Comparison of ENCODE assay signal across 30 cellular contexts in genomic region chr19:54335164-54335563, GRCh38. TPM values are rescaled to one million over a fixed set of nuclear protein-coding genes. Genes with fewer than 3 reads are reported as not detected.
A peak's percentile ranks its signal among the peaks of the same experiment; 100 is the strongest.
DNase-seq lines count a peak whose midpoint lies in the region; ATAC-seq, FAIRE-seq and TF ChIP-seq lines count a peak whose summit lies in the region.
"Had no signal": no experiment of that assay in that cellular context is flagged by ENCODE, and none has a peak within 500 bp of the region (broad histone marks: within the 10 kb centered on the region; RNA-seq: fewer than 3 reads in every experiment).

No MANE protein-coding gene starts in this region.

- no peak overlapping the region for H2BK120ac ChIP-seq in neuronal stem cell (ENCODE audit: low read depth, low read length)

- no peak overlapping the region for H2BK5ac ChIP-seq in neuronal stem cell (ENCODE audit: low read length)

- H3K4me3 ChIP-seq in Karpas-422 (ENCODE audit: low read length) (no peak overlapping the region), GM12878 (no peak overlapping the region), neuronal stem cell (ENCODE audit: low read length in 2 of 2) (no peak overlapping the region)
- H3K4me3 ChIP-seq: colonic mucosa, esophagus squamous epithelium, HAP-1, testis had no signal

- no peaks in the 10 kb centered on the region for H3K9me3 ChIP-seq in Karpas-422 (ENCODE audit: low read length)
- H3K9me3 ChIP-seq in GM12878 (replicated peaks; ENCODE audit: control insufficient read depth, insufficient read depth, low read length) = no peaks in the 10 kb centered on the region
- no peaks in the 10 kb centered on the region for H3K9me3 ChIP-seq in neuronal stem cell (replicated peaks in 1 of 2; ENCODE audit: control insufficient read depth in 2 of 2, insufficient read depth in 1 of 2, low read depth in 1 of 2, low read length in 2 of 2)
- H3K9me3 ChIP-seq: Caco-2, colonic mucosa, esophagus squamous epithelium, HAP-1, testis had no signal

- no peak overlapping the region for H3K4ac ChIP-seq in neuronal stem cell (ENCODE audit: low read length)

- no peaks in the 10 kb centered on the region for H3K36me3 Mint-ChIP-seq in activated naive CD4-positive, alpha-beta T cell treated with anti-CD3 and anti-CD28 coated beads for 36 hours (ENCODE audit: low read depth)
- H3K36me3 Mint-ChIP-seq: activated CD8-positive, alpha-beta memory T cell treated with anti-CD3 and anti-CD28 coated beads, Interleukin-2, amount 10 ng/mL, durations not matched to agents 7 days and 5 days; activated naive CD4-positive, alpha-beta T cell treated with anti-CD3 and anti-CD28 coated beads, Interleukin-2, amount 10 ng/mL, durations not matched to agents 7 days and 5 days; natural killer cell treated with Interleukin-12 subunit alpha and Interleukin-12 subunit beta and Interleukin-15 and Interleukin-18, amount 100 ng/mL, for 72 hours had no signal

- CTCF ChIA-PET in GM12878 (lab: Yijun Ruan, JAX) = no interaction called here
- CTCF ChIA-PET in activated naive CD4-positive, alpha-beta T cell treated with anti-CD3 and anti-CD28 coated beads for 36 hours (lab: Charles Lee) = no interaction called here

- H3K23ac ChIP-seq in neuronal stem cell (ENCODE audit: low read depth, low read length, poor library complexity) = no peak overlapping the region

- in situ Hi-C loops in GM12878 (cut with MboI) = no loop called here

- no peak overlapping the region for H2BK12ac ChIP-seq in neuronal stem cell (ENCODE audit: low read length)

- no peaks in the 10 kb centered on the region for H3K9me3 Mint-ChIP-seq in activated naive CD4-positive, alpha-beta T cell treated with anti-CD3 and anti-CD28 coated beads for 36 hours
- H3K9me3 Mint-ChIP-seq: activated naive CD4-positive, alpha-beta T cell treated with anti-CD3 and anti-CD28 coated beads, Interleukin-2, amount 10 ng/mL, durations not matched to agents 7 days and 5 days; endodermal cell; natural killer cell treated with Interleukin-12 subunit alpha and Interleukin-12 subunit beta and Interleukin-15 and Interleukin-18, amount 100 ng/mL, for 72 hours had no signal

- TF ChIP-seq RAD21 in GM12878 (IDR thresholded peaks at IDR 0.05; ENCODE audit: insufficient read depth, low read depth, low read length) = no peak

- no peak for TF ChIP-seq POLR2A in GM12878 (IDR thresholded peaks at IDR 0.05; ENCODE audit: low read depth, low read length)

- RAD21 ChIA-PET in GM12878 (lab: Charles Lee; ENCODE audit: unreplicated experiment) = no interaction called here

- H4K91ac ChIP-seq in neuronal stem cell (ENCODE audit: low read depth, low read length, poor library complexity) = no peak overlapping the region

- H3K36me3 ChIP-seq in Karpas-422 (ENCODE audit: insufficient read depth, low read length) (no peaks in the 10 kb centered on the region), GM12878 (ENCODE audit: control insufficient read depth in 2 of 2, insufficient read depth in 2 of 2, low read length in 1 of 2) (no peaks in the 10 kb centered on the region), neuronal stem cell (replicated peaks in 1 of 2; ENCODE audit: control insufficient read depth in 2 of 2, insufficient read depth in 2 of 2, low read length in 2 of 2) (no peaks in the 10 kb centered on the region)
- H3K36me3 ChIP-seq: colonic mucosa, esophagus squamous epithelium, HAP-1 had no signal

- H3K4me1 ChIP-seq in Karpas-422 (ENCODE audit: low read length) = peaks cover 14% of the 10 kb centered on the region
- H3K4me1 ChIP-seq in GM12878 (ENCODE audit: control insufficient read depth, insufficient read depth, low read length) = no peaks in the 10 kb centered on the region
- H3K4me1 ChIP-seq in neuronal stem cell (ENCODE audit: control insufficient read depth in 2 of 2, insufficient read depth in 1 of 2, low read depth in 1 of 2, low read length in 2 of 2) = peaks cover 0 to 3% of the 10 kb centered on the region in 2 donors
- H3K4me1 ChIP-seq: Caco-2, colonic mucosa, esophagus squamous epithelium, HAP-1, parathyroid adenoma, testis had no signal

- 15% methylated on average over 5 of the region's 5 CpGs for WGBS in GM12878 (ENCODE audit: insufficient coverage, insufficient replicate concordance, low lambda C conversion rate, missing lambda C conversion rate)
- WGBS in neuronal stem cell (ENCODE audit: extremely low coverage in 2 of 2, insufficient read length in 2 of 2, insufficient replicate concordance in 1 of 2), 2 donors = no CpG with 5 or more reads among the region's 5 CpGs

- no peak overlapping the region for H3K14ac ChIP-seq in neuronal stem cell (ENCODE audit: low read length)

- H3K27ac ChIP-seq in Karpas-422 (ENCODE audit: low read length) (no peak overlapping the region), GM12878 (ENCODE audit: control insufficient read depth, insufficient read depth) (no peak overlapping the region), neuronal stem cell (replicated peaks; ENCODE audit: low read length) (no peak overlapping the region)
- H3K27ac ChIP-seq: colonic mucosa, esophagus squamous epithelium, parathyroid adenoma, testis had no signal

- no peaks in the 10 kb centered on the region for H3K9me2 ChIP-seq in Karpas-422 (replicated peaks; ENCODE audit: insufficient read depth, low read length)

- peaks cover 4% of the 10 kb centered on the region for H3K27me3 Mint-ChIP-seq in activated naive CD4-positive, alpha-beta T cell treated with anti-CD3 and anti-CD28 coated beads for 36 hours (ENCODE audit: low read depth)

- POLR2A ChIA-PET in GM12878 (lab: Charles Lee) = no interaction called here

- H3K27ac Mint-ChIP-seq in activated naive CD4-positive, alpha-beta T cell treated with anti-CD3 and anti-CD28 coated beads for 36 hours = no peak overlapping the region
- H3K27ac Mint-ChIP-seq: activated CD8-positive, alpha-beta memory T cell treated with anti-CD3 and anti-CD28 coated beads, Interleukin-2, amount 10 ng/mL, durations not matched to agents 7 days and 5 days; activated naive CD4-positive, alpha-beta T cell treated with anti-CD3 and anti-CD28 coated beads, Interleukin-2, amount 10 ng/mL, durations not matched to agents 7 days and 5 days; endodermal cell; natural killer cell treated with Interleukin-12 subunit alpha and Interleukin-12 subunit beta and Interleukin-15 and Interleukin-18, amount 100 ng/mL, for 72 hours had no signal

- DNase-seq in Daoy (ENCODE audit: low read depth) = peak; percentile 24
- peak; percentile 42 for DNase-seq in Karpas-422
- no peak for DNase-seq in GM12878 (ENCODE audit: low read depth, low spot score)
- no peak for DNase-seq in neuronal stem cell (ENCODE audit: low spot score)
- DNase-seq in C1 segment of cervical spinal cord (lab: John Stamatoyannopoulos, UW) = no peak
- DNase-seq in D721Med (ENCODE audit: insufficient read length, low spot score) = no peak
- DNase-seq in activated naive CD4-positive, alpha-beta T cell treated with anti-CD3 and anti-CD28 coated beads for 36 hours = no peak
- DNase-seq: activated CD4-positive, alpha-beta T cell treated with anti-CD3 and anti-CD28 coated beads for 48 hours; activated CD8-positive, alpha-beta memory T cell treated with anti-CD3 and anti-CD28 coated beads, Interleukin-2, amount 10 ng/mL, durations not matched to agents 7 days and 5 days; activated naive CD4-positive, alpha-beta T cell treated with anti-CD3 and anti-CD28 coated beads, Interleukin-2, amount 10 ng/mL, durations not matched to agents 7 days and 5 days; anterior cingulate cortex; Caco-2; colonic mucosa; DMS79 treated with DMSO at 0.1 percent for 48 hours; endodermal cell; esophagus squamous epithelium; midbrain; NCI-H1092; NCI-H187 treated with DMSO at 0.1 percent for 48 hours; right cardiac atrium; stimulated activated CD4-positive, alpha-beta T cell treated with anti-CD3 and anti-CD28 coated beads, Interleukin-4, amount 100 ng/mL, for 24 hours; stimulated activated naive CD4-positive, alpha-beta T cell; testis had no signal

- H4K8ac ChIP-seq in neuronal stem cell (ENCODE audit: low read depth, low read length) = no peak overlapping the region

- H2AK5ac ChIP-seq in neuronal stem cell (ENCODE audit: low read depth, low read length) = no peak overlapping the region

- no peak overlapping the region for H3K9ac ChIP-seq in Karpas-422 (ENCODE audit: low read length)
- no peak overlapping the region for H3K9ac ChIP-seq in GM12878 (ENCODE audit: control insufficient read depth, insufficient read depth, low read length)
- H3K9ac ChIP-seq in neuronal stem cell (ENCODE audit: low read depth, low read length, poor library complexity) = no peak overlapping the region
- H3K9ac ChIP-seq: parathyroid adenoma had no signal

- H3K79me2 ChIP-seq in Karpas-422 (ENCODE audit: low read length) = no peaks in the 10 kb centered on the region
- no peaks in the 10 kb centered on the region for H3K79me2 ChIP-seq in GM12878 (ENCODE audit: control insufficient read depth, insufficient read depth, low read length)
- H3K79me2 ChIP-seq: parathyroid adenoma had no signal

- H3K18ac ChIP-seq in neuronal stem cell (ENCODE audit: low read length) = no peak overlapping the region

- TSS peak; percentile 74 for BruUV-seq in GM12878 (replicated peaks; lab: Mats Ljungman, UMichigan)

- no peak overlapping the region for H3K4me3 Mint-ChIP-seq in activated naive CD4-positive, alpha-beta T cell treated with anti-CD3 and anti-CD28 coated beads for 36 hours
- H3K4me3 Mint-ChIP-seq: activated CD8-positive, alpha-beta memory T cell treated with anti-CD3 and anti-CD28 coated beads, Interleukin-2, amount 10 ng/mL, durations not matched to agents 7 days and 5 days; activated naive CD4-positive, alpha-beta T cell treated with anti-CD3 and anti-CD28 coated beads, Interleukin-2, amount 10 ng/mL, durations not matched to agents 7 days and 5 days; endodermal cell; natural killer cell treated with Interleukin-12 subunit alpha and Interleukin-12 subunit beta and Interleukin-15 and Interleukin-18, amount 100 ng/mL, for 72 hours had no signal

- H3K27me3 ChIP-seq in Karpas-422 (ENCODE audit: low read length) (0 out of 2 replicates have a peak, but pooled peaks cover 2% of the 10 kb centered on the region), GM12878 (replicated peaks in 1 of 2; ENCODE audit: control insufficient read depth in 2 of 2, insufficient read depth in 2 of 2, low read length in 1 of 2) (0 out of 4 replicates have a peak, but pooled peaks cover 0 to 2% of the 10 kb centered on the region in 2 experiments), neuronal stem cell (ENCODE audit: control insufficient read depth in 3 of 3, insufficient read depth in 3 of 3, low read depth in 1 of 3, low read length in 3 of 3) (peaks cover 0 to 13% (median 0%) of the 10 kb centered on the region in 3 experiments)
- H3K27me3 ChIP-seq: colonic mucosa, testis had no signal

- no peak for FAIRE-seq in GM12878 (lab: Jason Lieb, UNC)
- FAIRE-seq in D721Med (lab: Jason Lieb, UNC) = no peak
- FAIRE-seq: frontal cortex, GM12892, TTC549 had no signal

- intact Hi-C loops in GM12878 (cut with micrococcal nuclease; ENCODE audit: unreplicated experiment) = no loop called here
- intact Hi-C loops in activated naive CD4-positive, alpha-beta T cell treated with anti-CD3 and anti-CD28 coated beads for 36 hours (cut with micrococcal nuclease) = no loop called here

- H2AFZ ChIP-seq in Karpas-422 (ENCODE audit: low read length) (no peak overlapping the region), GM12878 (ENCODE audit: control insufficient read depth, low read depth, low read length) (no peak overlapping the region), neuronal stem cell (ENCODE audit: low read length) (peak overlapping the region; percentile 8)
- H2AFZ ChIP-seq: parathyroid adenoma had no signal

- no peak for TF ChIP-seq EP300 in GM12878 (IDR thresholded peaks at IDR 0.05; ENCODE audit: borderline replicate concordance in 1 of 2, control insufficient read depth in 1 of 2, low read depth in 2 of 2, low read length in 2 of 2)

- no peak for TF ChIP-seq CTCF in GM12878 (IDR thresholded peaks at IDR 0.05 in 2 of 3, conservative IDR thresholded peaks at IDR 0.05 in 1 of 3; ENCODE audit: control insufficient read depth in 2 of 3, extremely low read depth in 1 of 3, insufficient read depth in 1 of 3, low read depth in 3 of 3, low read length in 3 of 3)
- TF ChIP-seq CTCF in D721Med (IDR thresholded peaks at IDR 0.05; ENCODE audit: insufficient read depth, missing control alignments) = no peak

- H4K20me1 ChIP-seq in Karpas-422 (ENCODE audit: insufficient read depth, low read depth, low read length) (no peaks in the 10 kb centered on the region), GM12878 (ENCODE audit: control insufficient read depth, insufficient read depth) (no peaks in the 10 kb centered on the region)

- no peak for ATAC-seq in GM12878
- ATAC-seq: activated CD8-positive, alpha-beta memory T cell treated with anti-CD3 and anti-CD28 coated beads, Interleukin-2, amount 10 ng/mL, durations not matched to agents 7 days and 5 days; natural killer cell treated with Interleukin-12 subunit alpha and Interleukin-12 subunit beta and Interleukin-15 and Interleukin-18, amount 100 ng/mL, for 72 hours; right cardiac atrium; Right ventricle myocardium inferior had no signal

- no peak overlapping the region for H2BK15ac ChIP-seq in neuronal stem cell (ENCODE audit: low read length)

- no peak overlapping the region for H3K4me2 ChIP-seq in Karpas-422 (ENCODE audit: low read depth, low read length, poor library complexity, severe bottlenecking)
- H3K4me2 ChIP-seq in GM12878 (ENCODE audit: control insufficient read depth, insufficient read depth) = no peak overlapping the region
- no peak overlapping the region for H3K4me2 ChIP-seq in neuronal stem cell (ENCODE audit: insufficient read depth, low read length, poor library complexity, severe bottlenecking)

- SMC1A ChIA-PET in GM12878 (lab: Charles Lee; ENCODE audit: uncharacterized antibody, unreplicated experiment) = no interaction called here

- H3K4me1 Mint-ChIP-seq in activated naive CD4-positive, alpha-beta T cell treated with anti-CD3 and anti-CD28 coated beads for 36 hours (ENCODE audit: low read depth) = no peaks in the 10 kb centered on the region
- H3K4me1 Mint-ChIP-seq: activated CD8-positive, alpha-beta memory T cell treated with anti-CD3 and anti-CD28 coated beads, Interleukin-2, amount 10 ng/mL, durations not matched to agents 7 days and 5 days; activated naive CD4-positive, alpha-beta T cell treated with anti-CD3 and anti-CD28 coated beads, Interleukin-2, amount 10 ng/mL, durations not matched to agents 7 days and 5 days had no signal

- H3K79me1 ChIP-seq in neuronal stem cell (ENCODE audit: low read depth, low read length) = no peaks in the 10 kb centered on the region

RNA-seq across cellular contexts. Expression of gene LILRA4, which starts 3.8 kb away (rescaled TPM):
- not detected in 2 replicates for total RNA-seq in Daoy (2014; rRNA removed; shearing (Covaris generic))
- 0.75 and 10.5 TPM in 2 replicates for total RNA-seq in Karpas-422 (2014; rRNA removed; shearing (Covaris generic); ENCODE audit: low replicate concordance)
- total RNA-seq in GM12878 (2013; cell fraction: nucleolus; rRNA removed) = 7.6 and 8.3 TPM in 2 replicates
- total RNA-seq in GM12878 (2014; rRNA removed) (17.9 and 19.1 TPM in 2 replicates), GM12878 (2014; rRNA removed; fragmentation: Illumina TruSeq; extraction: Trizol) (10.2 and 13.6 TPM in 2 replicates), GM12878 (2021) (12.7 and 17.2 TPM in 2 replicates)
- polyA plus RNA-seq in GM12878 (2011; ENCODE audit: low read depth) = 0.17 TPM
- polyA plus RNA-seq in GM12878 (2011; rRNA removed) (1.8 and 2.4 TPM in 2 replicates), GM12878 (2014; fragmentation: Illumina TruSeq; extraction: Trizol) (13.4 and 14.3 TPM in 2 replicates), GM12878 (2014; fragmentation: Nextera tagmentation; extraction: Ambion mirVana) (10 to 100 TPM in 1 of 2 experiments, 1 to 10 TPM in 1; 9.7 to 12.4 TPM), GM12878 (2014; rRNA removed) (17.4 and 18.5 TPM in 2 replicates), GM12878 (2016; fragmentation: Nextera tagmentation; extraction: Ambion mirVana) (1 to 10 TPM; 6.4 to 6.9 TPM)
- 2.6 and 4.1 TPM in 2 replicates for polyA plus RNA-seq in GM12878 (2011; cell fraction: cytosol; rRNA removed)
- polyA plus RNA-seq in GM12878 (2011; cell fraction: nucleus; rRNA removed) = 0.94 and 2.5 TPM in 2 replicates
- polyA plus RNA-seq in GM12878 (2012) = 0.32 and 1.4 TPM in 2 replicates
- polyA minus RNA-seq in GM12878 (2011; rRNA and poly(A)+ RNA removed) = 1.5 and 5.2 TPM in 2 replicates
- polyA minus RNA-seq in GM12878 (2011; cell fraction: cytosol; rRNA and poly(A)+ RNA removed) = 0.73 TPM in 1 of 2 replicates, not detected in the other
- polyA minus RNA-seq in GM12878 (2011; cell fraction: nucleus; rRNA and poly(A)+ RNA removed) = 1.2 and 1.8 TPM in 2 replicates
- not detected for polyA plus RNA-seq in neuronal stem cell (2013, experiment 1 of 2)
- not detected for polyA plus RNA-seq in neuronal stem cell (2013, experiment 2 of 2)
- not detected for total RNA-seq in activated naive CD4-positive, alpha-beta T cell treated with anti-CD3 and anti-CD28 coated beads for 36 hours
- total RNA-seq: activated CD8-positive, alpha-beta memory T cell treated with anti-CD3 and anti-CD28 coated beads, Interleukin-2, amount 10 ng/mL, durations not matched to agents 7 days and 5 days; Caco-2; colonic mucosa; endodermal cell; natural killer cell treated with Interleukin-12 subunit alpha and Interleukin-12 subunit beta and Interleukin-15 and Interleukin-18, amount 100 ng/mL, for 72 hours; right cardiac atrium; Right ventricle myocardium inferior had no signal
- polyA plus RNA-seq: right cardiac atrium had no signal

RNA-seq across cellular contexts. Expression of gene LILRA5, which starts 22.2 kb away (rescaled TPM):
- not detected in 2 replicates for total RNA-seq in Daoy (2014; rRNA removed; shearing (Covaris generic))
- total RNA-seq in Karpas-422 (2014; rRNA removed; shearing (Covaris generic); ENCODE audit: low replicate concordance) = not detected in 2 replicates
- total RNA-seq in GM12878 (2013; cell fraction: nucleolus; rRNA removed) = 1.8 TPM in 1 of 2 replicates, not detected in the other
- total RNA-seq in GM12878 (2014; rRNA removed) (0.73 and 0.76 TPM in 2 replicates), GM12878 (2014; rRNA removed; fragmentation: Illumina TruSeq; extraction: Trizol) (0.31 and 0.32 TPM in 2 replicates), GM12878 (2021) (0.41 and 0.51 TPM in 2 replicates)
- not detected for polyA plus RNA-seq in GM12878 (2011; ENCODE audit: low read depth)
- polyA plus RNA-seq in GM12878 (2011; rRNA removed) (not detected in 2 replicates), GM12878 (2014; fragmentation: Illumina TruSeq; extraction: Trizol) (0.31 TPM in 1 of 2 replicates, not detected in the other), GM12878 (2014; fragmentation: Nextera tagmentation; extraction: Ambion mirVana) (under 1 TPM in 1 of 2 experiments, not detected in 1; 0.05 TPM), GM12878 (2014; rRNA removed) (0.18 and 1.2 TPM in 2 replicates), GM12878 (2016; fragmentation: Nextera tagmentation; extraction: Ambion mirVana) (not detected)
- polyA plus RNA-seq in GM12878 (2011; cell fraction: cytosol; rRNA removed) = not detected in 2 replicates
- not detected in 2 replicates for polyA plus RNA-seq in GM12878 (2011; cell fraction: nucleus; rRNA removed)
- polyA plus RNA-seq in GM12878 (2012) = not detected in 2 replicates
- 0.21 TPM in 1 of 2 replicates, not detected in the other for polyA minus RNA-seq in GM12878 (2011; rRNA and poly(A)+ RNA removed)
- not detected in 2 replicates for polyA minus RNA-seq in GM12878 (2011; cell fraction: cytosol; rRNA and poly(A)+ RNA removed)
- polyA minus RNA-seq in GM12878 (2011; cell fraction: nucleus; rRNA and poly(A)+ RNA removed) = not detected in 2 replicates
- polyA plus RNA-seq in neuronal stem cell (2013, experiment 1 of 2) = not detected
- not detected for polyA plus RNA-seq in neuronal stem cell (2013, experiment 2 of 2)
- total RNA-seq in activated naive CD4-positive, alpha-beta T cell treated with anti-CD3 and anti-CD28 coated beads for 36 hours = not detected
- total RNA-seq: activated CD8-positive, alpha-beta memory T cell treated with anti-CD3 and anti-CD28 coated beads, Interleukin-2, amount 10 ng/mL, durations not matched to agents 7 days and 5 days; Caco-2; endodermal cell; natural killer cell treated with Interleukin-12 subunit alpha and Interleukin-12 subunit beta and Interleukin-15 and Interleukin-18, amount 100 ng/mL, for 72 hours had no signal

RNA-seq across cellular contexts. Expression of gene LAIR1, which starts 29.6 kb away (rescaled TPM):
- not detected in 2 replicates for total RNA-seq in Daoy (2014; rRNA removed; shearing (Covaris generic))
- 0.15 and 0.61 TPM in 2 replicates for total RNA-seq in Karpas-422 (2014; rRNA removed; shearing (Covaris generic); ENCODE audit: low replicate concordance)
- total RNA-seq in GM12878 (2013; cell fraction: nucleolus; rRNA removed) = 55.2 and 74.0 TPM in 2 replicates
- total RNA-seq in GM12878 (2014; rRNA removed) = 36.2 and 41.2 TPM in 2 replicates
- 39.2 and 41.8 TPM in 2 replicates for total RNA-seq in GM12878 (2014; rRNA removed; fragmentation: Illumina TruSeq; extraction: Trizol)
- total RNA-seq in GM12878 (2021) = 43.1 and 44.4 TPM in 2 replicates
- polyA plus RNA-seq in GM12878 (2011; ENCODE audit: low read depth) = not detected
- polyA plus RNA-seq in GM12878 (2011; rRNA removed) = 13.5 and 15.5 TPM in 2 replicates
- 11.1 and 15.1 TPM in 2 replicates for polyA plus RNA-seq in GM12878 (2011; cell fraction: cytosol; rRNA removed)
- polyA plus RNA-seq in GM12878 (2011; cell fraction: nucleus; rRNA removed) = 32.7 and 35.3 TPM in 2 replicates
- polyA plus RNA-seq in GM12878 (2012) = 0.13 and 0.23 TPM in 2 replicates
- polyA plus RNA-seq in GM12878 (2014; fragmentation: Illumina TruSeq; extraction: Trizol) = 35.2 and 49.1 TPM in 2 replicates
- 10 to 100 TPM in 1 of 2 experiments, 1 to 10 TPM in 1; 8.6 to 13.1 TPM for polyA plus RNA-seq in GM12878 (2014; fragmentation: Nextera tagmentation; extraction: Ambion mirVana)
- polyA plus RNA-seq in GM12878 (2014; rRNA removed) = 58.2 and 62.0 TPM in 2 replicates
- polyA plus RNA-seq in GM12878 (2016; fragmentation: Nextera tagmentation; extraction: Ambion mirVana) = 10 to 100 TPM; 30.7 to 31.3 TPM
- polyA minus RNA-seq in GM12878 (2011; rRNA and poly(A)+ RNA removed) = 9.7 and 14.6 TPM in 2 replicates
- polyA minus RNA-seq in GM12878 (2011; cell fraction: cytosol; rRNA and poly(A)+ RNA removed) = 4.9 and 8.4 TPM in 2 replicates
- polyA minus RNA-seq in GM12878 (2011; cell fraction: nucleus; rRNA and poly(A)+ RNA removed) = 10.9 and 19.9 TPM in 2 replicates
- not detected for polyA plus RNA-seq in neuronal stem cell (2013, experiment 1 of 2)
- polyA plus RNA-seq in neuronal stem cell (2013, experiment 2 of 2) = not detected
- total RNA-seq in activated naive CD4-positive, alpha-beta T cell treated with anti-CD3 and anti-CD28 coated beads for 36 hours = 1 to 10 TPM; 5.2 to 5.7 TPM
- total RNA-seq: Caco-2, endodermal cell had no signal

RNA-seq across cellular contexts. Expression of gene LILRB2, which starts 54.3 kb away (rescaled TPM):
- total RNA-seq in Daoy (2014; rRNA removed; shearing (Covaris generic)) = not detected in 2 replicates
- 0.22 and 0.61 TPM in 2 replicates for total RNA-seq in Karpas-422 (2014; rRNA removed; shearing (Covaris generic); ENCODE audit: low replicate concordance)
- total RNA-seq in GM12878 (2013; cell fraction: nucleolus; rRNA removed) = 0.27 and 0.33 TPM in 2 replicates
- total RNA-seq in GM12878 (2014; rRNA removed) (0.17 TPM in 1 of 2 replicates, not detected in the other), GM12878 (2014; rRNA removed; fragmentation: Illumina TruSeq; extraction: Trizol) (0.09 TPM in 2 replicates), GM12878 (2021) (not detected in 2 replicates)
- not detected for polyA plus RNA-seq in GM12878 (2011; ENCODE audit: low read depth)
- polyA plus RNA-seq in GM12878 (2011; rRNA removed) (0.08 TPM in 1 of 2 replicates, not detected in the other), GM12878 (2014; fragmentation: Illumina TruSeq; extraction: Trizol) (0.15 TPM in 1 of 2 replicates, not detected in the other), GM12878 (2014; fragmentation: Nextera tagmentation; extraction: Ambion mirVana) (not detected), GM12878 (2014; rRNA removed) (0.11 and 0.15 TPM in 2 replicates), GM12878 (2016; fragmentation: Nextera tagmentation; extraction: Ambion mirVana) (under 1 TPM in 1 of 2 experiments, not detected in 1; 0.18 TPM)
- 0.03 TPM in 1 of 2 replicates, not detected in the other for polyA plus RNA-seq in GM12878 (2011; cell fraction: cytosol; rRNA removed)
- 0.07 and 0.13 TPM in 2 replicates for polyA plus RNA-seq in GM12878 (2011; cell fraction: nucleus; rRNA removed)
- polyA plus RNA-seq in GM12878 (2012) = 0.08 TPM in 1 of 2 replicates, not detected in the other
- polyA minus RNA-seq in GM12878 (2011; rRNA and poly(A)+ RNA removed) = not detected in 2 replicates
- polyA minus RNA-seq in GM12878 (2011; cell fraction: cytosol; rRNA and poly(A)+ RNA removed) = not detected in 2 replicates
- 0.19 TPM in 1 of 2 replicates, not detected in the other for polyA minus RNA-seq in GM12878 (2011; cell fraction: nucleus; rRNA and poly(A)+ RNA removed)
- not detected for polyA plus RNA-seq in neuronal stem cell (2013, experiment 1 of 2)
- not detected for polyA plus RNA-seq in neuronal stem cell (2013, experiment 2 of 2)
- total RNA-seq in activated naive CD4-positive, alpha-beta T cell treated with anti-CD3 and anti-CD28 coated beads for 36 hours = not detected
- total RNA-seq: activated CD8-positive, alpha-beta memory T cell treated with anti-CD3 and anti-CD28 coated beads, Interleukin-2, amount 10 ng/mL, durations not matched to agents 7 days and 5 days; Caco-2; endodermal cell; frontal cortex had no signal

Comparison
In these comparisons a context has a peak if more than half of its experiments do, and no peak if none do; other contexts are left out.
1. DNase-seq: peak in Daoy (single experiment) and Karpas-422 (single experiment); none in GM12878 (single experiment), neuronal stem cell (single experiment), C1 segment of cervical spinal cord (0 of 14), D721Med (single experiment) and activated naive CD4-positive, alpha-beta T cell treated with anti-CD3 and anti-CD28 coated beads for 36 hours (single experiment).
2. RNA of gene LAIR1, which starts 29.6 kb away (total RNA-seq): 36.2 to 74.0 TPM in GM12878; 5.2 to 5.7 TPM in activated naive CD4-positive, alpha-beta T cell treated with anti-CD3 and anti-CD28 coated beads for 36 hours, 0.15 to 0.61 TPM in Karpas-422 and not detected in Daoy; every median in the first group is over 4 times any median in the second.